ENCODE assay signal across 8 cellular contexts in the genomic region with DNA sequence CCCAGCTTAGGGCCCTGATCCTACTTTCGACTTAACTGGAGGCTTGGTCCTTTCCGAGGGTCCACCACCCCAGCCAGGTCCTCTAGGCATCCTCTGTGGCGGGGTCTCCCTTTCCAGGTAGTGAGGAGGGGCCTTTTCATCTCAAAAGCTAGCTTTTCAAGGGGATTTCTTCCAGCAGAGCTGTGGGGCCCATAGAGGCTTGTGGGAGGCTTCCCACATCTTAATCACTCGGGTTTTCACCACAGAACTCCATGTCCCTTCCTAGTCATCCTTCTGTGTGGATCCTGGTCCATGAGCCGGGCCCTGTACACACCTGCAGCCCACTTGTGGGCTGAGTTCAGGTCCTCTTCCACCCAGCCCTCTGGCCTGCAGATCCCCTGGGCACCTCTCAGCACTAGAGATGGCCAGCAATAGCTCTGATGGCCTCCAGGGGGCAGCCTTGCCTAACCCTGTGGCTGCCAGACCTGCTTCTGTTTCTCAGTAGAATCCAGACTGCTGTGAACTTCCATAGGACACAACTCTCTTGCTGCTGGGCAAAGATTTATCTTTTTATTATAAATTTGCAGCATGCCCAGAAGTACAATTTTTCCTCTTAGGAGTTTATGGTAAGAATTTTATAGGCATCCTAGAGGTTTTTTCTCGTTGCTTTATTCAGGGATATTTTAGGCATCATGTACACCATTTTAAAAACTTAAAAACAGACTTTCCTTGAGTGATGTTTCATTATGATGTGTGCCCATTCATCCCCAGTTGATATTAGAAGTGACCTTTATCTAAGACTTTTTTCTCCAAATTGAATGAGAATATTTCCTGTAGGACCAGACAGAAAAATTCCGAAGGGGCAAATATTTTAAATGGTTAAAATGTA.
DNase-seq lines count a peak whose midpoint lies in the region; ATAC-seq and TF ChIP-seq lines count a peak whose summit lies in the region.

No MANE protein-coding gene starts in this region.

- peak overlapping the region in 5 of 7 donors; percentile 45 to 83 (median 55) for H3K27ac Mint-ChIP-seq in CD14-positive monocyte
- no peak overlapping the region for H3K27ac Mint-ChIP-seq in activated CD4-positive, alpha-beta T cell treated with anti-CD3 and anti-CD28 coated beads, Interleukin-2, amount 10 ng/mL, durations not matched to agents 7 days and 5 days

- CTCF ChIA-PET in activated CD4-positive, alpha-beta T cell treated with anti-CD3 and anti-CD28 coated beads, Interleukin-2, amount 10 ng/mL, durations not matched to agents 7 days and 5 days (lab: Charles Lee): interaction anchor here (0.6 to 1.4 kb wide), 7 partner anchors 12 to 306 kb away, joined by 3 to 9 read pairs (median 3); no protein-coding TSS in a partner anchor

- DNase-seq in CD14-positive monocyte (ENCODE audit: low spot score) (peak; percentile 59), GM19240 (ENCODE audit: insufficient read length, low spot score) (peak; percentile 63), NCI-H524 treated with DMSO at 0.1 percent for 48 hours (lab: John Stamatoyannopoulos, UW) (peak; percentile 16), dermis blood vessel endothelial cell (peak; percentile 83), medulla oblongata (ENCODE audit: extremely low spot score) (peak; percentile 79)
- DNase-seq in activated CD4-positive, alpha-beta T cell treated with anti-CD3 and anti-CD28 coated beads, Interleukin-2, amount 10 ng/mL, durations not matched to agents 7 days and 5 days: peak; percentile 63
- DNase-seq in stimulated activated CD8-positive, alpha-beta memory T cell treated with anti-CD3 and anti-CD28 coated beads, Interleukin-2, amount 100 ng/mL, for 1 hour (ENCODE audit: low read depth in 2 of 2): peak; percentile 25 to 35

- peak; percentile 95 for ATAC-seq in HG03354 (IDR thresholded peaks at IDR 0.05; ENCODE audit: poor library complexity, severe bottlenecking, unreplicated experiment)

- H3K36me3 Mint-ChIP-seq in CD14-positive monocyte: peaks cover 23 to 27% of the 10 kb centered on the region in 2 donors
- no peaks in the 10 kb centered on the region for H3K36me3 Mint-ChIP-seq in activated CD4-positive, alpha-beta T cell treated with anti-CD3 and anti-CD28 coated beads, Interleukin-2, amount 10 ng/mL, durations not matched to agents 7 days and 5 days (ENCODE audit: low read depth)

- H3K4me3 Mint-ChIP-seq in CD14-positive monocyte: peak overlapping the region in 1 of 2 donors; percentile 74
- no peak overlapping the region for H3K4me3 Mint-ChIP-seq in activated CD4-positive, alpha-beta T cell treated with anti-CD3 and anti-CD28 coated beads, Interleukin-2, amount 10 ng/mL, durations not matched to agents 7 days and 5 days

- POLR2A ChIA-PET in activated CD4-positive, alpha-beta T cell treated with anti-CD3 and anti-CD28 coated beads, Interleukin-2, amount 10 ng/mL, durations not matched to agents 7 days and 5 days (lab: Charles Lee): no interaction called here

- TF ChIP-seq CTCF in CD14-positive monocyte (IDR thresholded peaks at IDR 0.05): peak; percentile 98

- H3K9me3 Mint-ChIP-seq in CD14-positive monocyte: no peaks in the 10 kb centered on the region
- H3K9me3 Mint-ChIP-seq in activated CD4-positive, alpha-beta T cell treated with anti-CD3 and anti-CD28 coated beads, Interleukin-2, amount 10 ng/mL, durations not matched to agents 7 days and 5 days: peaks cover 6% of the 10 kb centered on the region

- H3K27me3 Mint-ChIP-seq in CD14-positive monocyte (ENCODE audit: low read depth in 3 of 3): peaks cover 0 to 1% (median 0%) of the 10 kb centered on the region in 3 donors
- no peaks in the 10 kb centered on the region for H3K27me3 Mint-ChIP-seq in activated CD4-positive, alpha-beta T cell treated with anti-CD3 and anti-CD28 coated beads, Interleukin-2, amount 10 ng/mL, durations not matched to agents 7 days and 5 days

- peaks cover 44% of the 10 kb centered on the region for H3K4me1 Mint-ChIP-seq in CD14-positive monocyte
- H3K4me1 Mint-ChIP-seq in activated CD4-positive, alpha-beta T cell treated with anti-CD3 and anti-CD28 coated beads, Interleukin-2, amount 10 ng/mL, durations not matched to agents 7 days and 5 days: peaks cover 8% of the 10 kb centered on the region

- intact Hi-C loops in CD14-positive monocyte (cut with micrococcal nuclease): loop anchor here (2.0 to 10.0 kb wide), 3 partner anchors 295 to 663 kb away; no protein-coding TSS in a partner anchor

Comparison
In these comparisons a context has a peak if more than half of its experiments do, and no peak if none do; other contexts are left out.
1. Peak in every context shown above with its lines: DNase-seq and ATAC-seq.
2. DNase-seq: peak in every context shown above with its lines; median percentile 83 in dermis blood vessel endothelial cell; 79 in medulla oblongata; 63 in GM19240; 63 in activated CD4-positive, alpha-beta T cell treated with anti-CD3 and anti-CD28 coated beads, Interleukin-2, amount 10 ng/mL, durations not matched to agents 7 days and 5 days; 59 in CD14-positive monocyte; 30 in stimulated activated CD8-positive, alpha-beta memory T cell treated with anti-CD3 and anti-CD28 coated beads, Interleukin-2, amount 100 ng/mL, for 1 hour; 16 in NCI-H524 treated with DMSO at 0.1 percent for 48 hours.